In the genomic region with DNA sequence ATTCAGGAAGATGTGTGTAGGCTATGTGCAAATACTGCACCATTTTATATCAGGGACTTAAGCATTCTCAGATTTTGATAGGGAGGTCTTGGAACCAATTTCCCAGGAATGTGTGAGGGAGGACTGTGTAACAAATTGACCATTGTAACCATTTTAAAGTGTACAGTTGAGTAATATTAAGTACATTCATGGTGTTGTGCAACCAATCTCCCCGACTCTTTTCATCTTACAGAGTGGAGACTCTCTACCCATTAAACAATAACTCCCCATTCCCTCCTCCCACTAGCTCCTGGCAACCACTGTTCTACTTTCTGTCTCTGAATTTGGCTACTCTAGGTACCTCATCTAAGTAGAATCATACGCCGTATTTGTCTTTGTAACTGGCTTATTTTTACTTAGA, we compare ENCODE assay signal across 19 cellular contexts.
"Had no signal": no experiment of that assay in that cellular context is flagged by ENCODE, and none has a peak within 500 bp of the region (broad histone marks: within the 10 kb centered on the region; RNA-seq: fewer than 3 reads in every experiment).

No MANE protein-coding gene starts in this region.

- ATAC-seq: activated CD8-positive, alpha-beta T cell treated with anti-CD3 and anti-CD28 coated beads, Interleukin-2, amount 10 ng/mL, durations not matched to agents 7 days and 5 days; activated naive CD4-positive, alpha-beta T cell treated with anti-CD3 and anti-CD28 coated beads, Interleukin-2, amount 50 U/mL, for 72 hours; T-helper 17 cell; WTC11 had no signal

- H3K4me3 Mint-ChIP-seq: activated CD8-positive, alpha-beta T cell treated with anti-CD3 and anti-CD28 coated beads, Interleukin-2, amount 10 ng/mL, durations not matched to agents 7 days and 5 days; central memory CD8-positive, alpha-beta T cell; T-helper 17 cell; WTC11 had no signal

- H3K27ac ChIP-seq: epithelial cell of prostate, tibial artery, vagina had no signal

- FAIRE-seq: keratinocyte had no signal

- H3K27ac Mint-ChIP-seq: activated CD8-positive, alpha-beta T cell treated with anti-CD3 and anti-CD28 coated beads, Interleukin-2, amount 10 ng/mL, durations not matched to agents 7 days and 5 days; T-helper 17 cell; WTC11 had no signal

- H3K9me3 Mint-ChIP-seq: activated naive CD4-positive, alpha-beta T cell treated with anti-CD3 and anti-CD28 coated beads, Interleukin-2, amount 50 U/mL, for 72 hours; central memory CD8-positive, alpha-beta T cell; WTC11 had no signal

- H3K27me3 Mint-ChIP-seq: central memory CD8-positive, alpha-beta T cell; T-helper 17 cell had no signal

- H3K4me3 ChIP-seq: tibial artery, vagina had no signal

- H3K27me3 ChIP-seq: tibial artery, vagina had no signal

- DNase-seq: activated CD4-positive, alpha-beta T cell treated with anti-CD3 and anti-CD28 coated beads for 48 hours; activated CD8-positive, alpha-beta memory T cell treated with anti-CD3 and anti-CD28 coated beads, Interleukin-2, amount 50 U/mL, for 4 hours; activated CD8-positive, alpha-beta T cell treated with anti-CD3 and anti-CD28 coated beads, Interleukin-2, amount 10 ng/mL, durations not matched to agents 7 days and 5 days; activated gamma-delta T cell; activated T-cell treated with anti-CD3 and anti-CD28 coated beads, Interleukin-2, amount 50 U/mL, for 48 hours; amniotic stem cell; effector CD8-positive, alpha-beta T cell; retina; stimulated activated CD4-positive, alpha-beta T cell treated with anti-CD3 and anti-CD28 coated beads, Interleukin-15, amount 100 ng/mL, for 24 hours; stimulated activated CD4-positive, alpha-beta T cell treated with anti-CD3 and anti-CD28 coated beads, Interleukin-4, amount 100 ng/mL, for 1 hour; stimulated activated naive CD4-positive, alpha-beta T cell; T-helper 17 cell; tibial artery had no signal

- H3K9me3 ChIP-seq: tibial artery, vagina had no signal
